In genomic region chr15:80473574-80474223, GRCh38 we compare ENCODE assay signal across 1 cellular context.
TF ChIP-seq lines count a peak whose summit lies in the region.

No MANE protein-coding gene starts in this region.

TF ChIP-seq in WTC11, 78 proteins besides CTCF, POLR2A, EP300 and RAD21 (continued from another document):
- TF ChIP-seq PREB (CRISPR knock-in tag; IDR thresholded peaks at IDR 0.05; ENCODE audit: borderline replicate concordance), result no peak
- TF ChIP-seq ZNF396 (CRISPR knock-in tag; IDR thresholded peaks at IDR 0.05; ENCODE audit: borderline replicate concordance), result no peak
- no peak for TF ChIP-seq ZMAT4 (CRISPR knock-in tag; IDR thresholded peaks at IDR 0.05)
- TF ChIP-seq FOXP4 (CRISPR knock-in tag; IDR thresholded peaks at IDR 0.05), result no peak
- no peak for TF ChIP-seq SP1 (CRISPR knock-in tag; conservative IDR thresholded peaks at IDR 0.05)
- no peak for TF ChIP-seq ELF4 (CRISPR knock-in tag; IDR thresholded peaks at IDR 0.05; ENCODE audit: low read depth)
- no peak for TF ChIP-seq ZBTB21 (CRISPR knock-in tag; IDR thresholded peaks at IDR 0.05; ENCODE audit: borderline replicate concordance)
- TF ChIP-seq ZNF532 (CRISPR knock-in tag; IDR thresholded peaks at IDR 0.05; ENCODE audit: borderline replicate concordance), result no peak
- no peak for TF ChIP-seq CDX4 (CRISPR knock-in tag; IDR thresholded peaks at IDR 0.05; ENCODE audit: borderline replicate concordance)
- TF ChIP-seq ARID4B (CRISPR knock-in tag; IDR thresholded peaks at IDR 0.05; ENCODE audit: borderline replicate concordance), result no peak
- no peak for TF ChIP-seq JAZF1 (CRISPR knock-in tag; IDR thresholded peaks at IDR 0.05)
- no peak for TF ChIP-seq FOXP1 (CRISPR knock-in tag; IDR thresholded peaks at IDR 0.05; ENCODE audit: borderline replicate concordance)
- TF ChIP-seq ETV6 (CRISPR knock-in tag; IDR thresholded peaks at IDR 0.05), result no peak
- no peak for TF ChIP-seq TP53 (CRISPR knock-in tag; IDR thresholded peaks at IDR 0.05)
- no peak for TF ChIP-seq ZNF512 (CRISPR knock-in tag; IDR thresholded peaks at IDR 0.05; ENCODE audit: borderline replicate concordance)
- no peak for TF ChIP-seq OVOL2 (CRISPR knock-in tag; IDR thresholded peaks at IDR 0.05; ENCODE audit: borderline replicate concordance)
